In genomic region chr3:66150977-66151376, GRCh38 we compare ENCODE assay signal across 10 cellular contexts.
"Had no signal": no experiment of that assay in that cellular context is flagged by ENCODE, and none has a peak within 500 bp of the region (broad histone marks: within the 10 kb centered on the region; RNA-seq: fewer than 3 reads in every experiment).

No MANE protein-coding gene starts in this region.

- H3K4me3 ChIP-seq: K562 had no signal

- H3K4me2 ChIP-seq: KMS-11 had no signal

- H3K27ac Mint-ChIP-seq: IgD-negative memory B cell had no signal

- DNase-seq: IMR-90, Karpas-422, KBM-7, KG1 had no signal

- H3K27ac ChIP-seq: HL-60, KMS-11 had no signal

- H3K4me3 Mint-ChIP-seq: IgD-negative memory B cell had no signal

- H3K36me3 Mint-ChIP-seq: IgD-negative memory B cell had no signal

- FAIRE-seq: HepG2, HTR-8/SVneo, K562 had no signal

- H3K4me1 Mint-ChIP-seq: IgD-negative memory B cell had no signal

- ATAC-seq: HepG2, K562 had no signal
